ENCODE assay signal across 11 cellular contexts in genomic region chr3:185796431-185797107, GRCh38. TPM values are rescaled to one million over a fixed set of nuclear protein-coding genes. Genes with fewer than 3 reads are reported as not detected.
DNase-seq lines count a peak whose midpoint lies in the region; ATAC-seq and TF ChIP-seq lines count a peak whose summit lies in the region.
"Had no signal": no experiment of that assay in that cellular context is flagged by ENCODE, and none has a peak within 500 bp of the region (broad histone marks: within the 10 kb centered on the region; RNA-seq: fewer than 3 reads in every experiment).

No MANE protein-coding gene starts in this region.

- H3K4me3 ChIP-seq in GM23338: no peak overlapping the region
- no peak overlapping the region for H3K4me3 ChIP-seq in osteoblast (ENCODE audit: insufficient read depth, low read length)
- no peak overlapping the region for H3K4me3 ChIP-seq in uterus
- H3K4me3 ChIP-seq: right atrium auricular region, tibial nerve had no signal

- H3F3A ChIP-seq in GM23338 (replicated peaks; ENCODE audit: low read depth): peaks cover under 1% of the 10 kb centered on the region; the same call in 1 of the 2 replicates

- H3K4me3 Mint-ChIP-seq in GM23338 (no peak overlapping the region), endothelial cell (ENCODE audit: unreplicated experiment) (no peak overlapping the region)

- DNase-seq in GM23338 (ENCODE audit: low spot score): no peak
- DNase-seq in NCI-H2196 treated with DMSO at 0.1 percent for 48 hours (lab: John Stamatoyannopoulos, UW; ENCODE audit: unreplicated experiment): peak; percentile 64
- no peak for DNase-seq in endothelial cell (ENCODE audit: low spot score)
- peak; percentile 73 for DNase-seq in osteoblast (ENCODE audit: insufficient read length, low spot score, missing footprints)
- DNase-seq in uterus: no peak
- no peak for DNase-seq in GM13976 (ENCODE audit: low spot score)
- DNase-seq: glutamatergic neuron had no signal

- peaks cover 100% of the 10 kb centered on the region for H3K79me2 ChIP-seq in GM23338 (replicated peaks; ENCODE audit: insufficient read depth)
- H3K79me2 ChIP-seq in osteoblast (ENCODE audit: insufficient read depth, low read length): peaks cover 90% of the 10 kb centered on the region

- peak overlapping the region; percentile 78 for H3K27ac ChIP-seq in GM23338 (ENCODE audit: low read depth)
- H3K27ac ChIP-seq in osteoblast (ENCODE audit: low read depth, low read length): peak overlapping the region; percentile 10
- H3K27ac ChIP-seq in uterus: no peak overlapping the region
- H3K27ac ChIP-seq: right atrium auricular region, tibial nerve had no signal

- H3K9me3 Mint-ChIP-seq in GM23338 (no peaks in the 10 kb centered on the region), endothelial cell (ENCODE audit: unreplicated experiment) (no peaks in the 10 kb centered on the region)

- H3K27ac Mint-ChIP-seq in GM23338: peak overlapping the region; percentile 6; the same call in 1 of the 2 replicates
- H3K27ac Mint-ChIP-seq in endothelial cell (ENCODE audit: unreplicated experiment): peak overlapping the region; percentile 49

- H3K36me3 ChIP-seq in GM23338 (ENCODE audit: insufficient read depth) (no peaks in the 10 kb centered on the region), osteoblast (ENCODE audit: insufficient read depth, low read length) (no peaks in the 10 kb centered on the region), uterus (no peaks in the 10 kb centered on the region)
- H3K36me3 ChIP-seq: right atrium auricular region, tibial nerve had no signal

- peaks cover 5% of the 10 kb centered on the region for H3K27me3 Mint-ChIP-seq in GM23338 (ENCODE audit: insufficient read depth, low read depth, poor library complexity)
- peaks cover 8% of the 10 kb centered on the region for H3K27me3 Mint-ChIP-seq in endothelial cell (ENCODE audit: unreplicated experiment)

- H2AFZ ChIP-seq in GM23338: no peak overlapping the region
- H2AFZ ChIP-seq in osteoblast (ENCODE audit: low read length): no peak overlapping the region

- H3K4me2 ChIP-seq in GM23338: no peak overlapping the region
- H3K4me2 ChIP-seq in osteoblast (ENCODE audit: insufficient read depth, low read length): no peak overlapping the region

- TF ChIP-seq POLR2A in uterus (IDR thresholded peaks at IDR 0.05): no peak

- H3K36me3 Mint-ChIP-seq in GM23338 (ENCODE audit: low read depth) (peaks cover 5% of the 10 kb centered on the region), endothelial cell (ENCODE audit: low read depth, unreplicated experiment) (peaks cover 5% of the 10 kb centered on the region)

- H3K4me1 Mint-ChIP-seq in GM23338 (peaks cover 53% of the 10 kb centered on the region), endothelial cell (ENCODE audit: unreplicated experiment) (peaks cover 42% of the 10 kb centered on the region)

- TF ChIP-seq CTCF in GM23338 (conservative IDR thresholded peaks at IDR 0.05; ENCODE audit: low read depth in 2 of 2) (no peak), endothelial cell (IDR thresholded peaks at IDR 0.05; ENCODE audit: unreplicated experiment) (no peak), osteoblast (IDR thresholded peaks at IDR 0.05; ENCODE audit: extremely low read depth, low read depth, low read length) (no peak), uterus (IDR thresholded peaks at IDR 0.05) (no peak), GM13976 (IDR thresholded peaks at IDR 0.05; ENCODE audit: borderline replicate concordance, control extremely low read depth, extremely low read depth, insufficient read depth, missing control alignments) (no peak)

- peaks cover 55% of the 10 kb centered on the region for H3K4me1 ChIP-seq in GM23338 (ENCODE audit: insufficient read depth)
- H3K4me1 ChIP-seq in osteoblast (ENCODE audit: insufficient read depth, low read length): peaks cover 17% of the 10 kb centered on the region
- no peaks in the 10 kb centered on the region for H3K4me1 ChIP-seq in uterus
- H3K4me1 ChIP-seq: right atrium auricular region, tibial nerve had no signal

- H4K20me1 ChIP-seq in GM23338 (replicated peaks; ENCODE audit: insufficient read depth) (peaks cover 58% of the 10 kb centered on the region), osteoblast (ENCODE audit: insufficient read depth, low read length) (peaks cover 58% of the 10 kb centered on the region)

- no peaks in the 10 kb centered on the region for H3K27me3 ChIP-seq in GM23338 (ENCODE audit: insufficient read depth)
- no peaks in the 10 kb centered on the region for H3K27me3 ChIP-seq in osteoblast (ENCODE audit: insufficient read depth, low read length)
- no peaks in the 10 kb centered on the region for H3K27me3 ChIP-seq in uterus
- H3K27me3 ChIP-seq: right atrium auricular region, tibial nerve had no signal

- H3K9me2 ChIP-seq in GM23338 (ENCODE audit: insufficient read depth): no peaks in the 10 kb centered on the region

- H3K9me3 ChIP-seq in osteoblast (ENCODE audit: low read depth, low read length) (no peaks in the 10 kb centered on the region), uterus (no peaks in the 10 kb centered on the region)
- H3K9me3 ChIP-seq: right atrium auricular region, tibial nerve had no signal

- intact Hi-C loops in uterus (cut with DNase I; ENCODE audit: low total_unique reads): no loop called here

- in situ Hi-C loops in GM13976 (cut with MboI; ENCODE audit: low sequenced_read_pairs, unreplicated experiment): no loop called here

- ATAC-seq in GM23338 (no peak), HG03378 (IDR thresholded peaks at IDR 0.05; ENCODE audit: unreplicated experiment) (no peak), HG02610 (IDR thresholded peaks at IDR 0.05; ENCODE audit: unreplicated experiment) (no peak)

TF ChIP-seq in GM23338, 12 proteins besides CTCF, POLR2A, EP300 and RAD21 (continues in another document):
- TF ChIP-seq ZNF114 (CRISPR knock-in tag; IDR thresholded peaks at IDR 0.05) (no peak), CREB1 (CRISPR knock-in tag; IDR thresholded peaks at IDR 0.05; ENCODE audit: low read depth) (no peak), EZH2phosphoT487 (IDR thresholded peaks at IDR 0.05; ENCODE audit: unreplicated experiment) (no peak), REST (IDR thresholded peaks at IDR 0.05; ENCODE audit: unreplicated experiment) (no peak), NANOG (IDR thresholded peaks at IDR 0.05; ENCODE audit: borderline replicate concordance) (no peak), JUNB (IDR thresholded peaks at IDR 0.05; ENCODE audit: unreplicated experiment) (no peak), STAT1 (IDR thresholded peaks at IDR 0.05; ENCODE audit: unreplicated experiment) (no peak)

RNA-seq across cellular contexts. Expression of gene IGF2BP2, which starts 28.3 kb away (rescaled TPM):
- total RNA-seq in GM23338 (2014; rRNA removed; shearing (Covaris generic)): 84.5 and 87.4 TPM in 2 replicates
- polyA plus RNA-seq in GM23338 (2016; fragmentation: Nextera tagmentation; extraction: Ambion mirVana): 79.6 and 82.9 TPM in 2 replicates
- 165 TPM for total RNA-seq in endothelial cell (ENCODE audit: unreplicated experiment)
- total RNA-seq in osteoblast: 80.4 and 81.8 TPM in 2 replicates
- total RNA-seq in uterus: 10 to 100 TPM in 3 of 4 donors, 1 to 10 TPM in 1; 2.9 to 65.6 (median 13.1) TPM

Comparison
In these comparisons a context has a peak if more than half of its experiments do, and no peak if none do; other contexts are left out.
1. DNase-seq: peak in NCI-H2196 treated with DMSO at 0.1 percent for 48 hours (single experiment) and osteoblast (single experiment); none in GM23338 (single experiment), endothelial cell (single experiment), uterus (0 of 2) and GM13976 (single experiment).
2. H3K27ac ChIP-seq: peak in GM23338 (single experiment) and osteoblast (single experiment); none in uterus (0 of 2).